In genomic region chr9:111798786-111799185, GRCh38 we compare ENCODE assay signal across 1 cellular context.
TF ChIP-seq lines count a peak whose summit lies in the region.

No MANE protein-coding gene starts in this region.

TF ChIP-seq in IMR-90, 13 proteins besides CTCF, POLR2A, EP300 and RAD21:
- TF ChIP-seq, protein P1, sequence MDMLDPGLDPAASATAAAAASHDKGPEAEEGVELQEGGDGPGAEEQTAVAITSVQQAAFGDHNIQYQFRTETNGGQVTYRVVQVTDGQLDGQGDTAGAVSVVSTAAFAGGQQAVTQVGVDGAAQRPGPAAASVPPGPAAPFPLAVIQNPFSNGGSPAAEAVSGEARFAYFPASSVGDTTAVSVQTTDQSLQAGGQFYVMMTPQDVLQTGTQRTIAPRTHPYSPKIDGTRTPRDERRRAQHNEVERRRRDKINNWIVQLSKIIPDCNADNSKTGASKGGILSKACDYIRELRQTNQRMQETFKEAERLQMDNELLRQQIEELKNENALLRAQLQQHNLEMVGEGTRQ (IDR thresholded peaks at IDR 0.05; ENCODE audit: low read depth, low read length): no peak
- TF ChIP-seq CEBPB (IDR thresholded peaks at IDR 0.05; ENCODE audit: low read depth, low read length): peak; percentile 22; the same call in 1 of the 2 replicates
- no peak for TF ChIP-seq NFE2L2 (IDR thresholded peaks at IDR 0.05; ENCODE audit: low read depth, low read length)
- TF ChIP-seq MAFK (IDR thresholded peaks at IDR 0.05; ENCODE audit: low read depth, low read length): no peak
- TF ChIP-seq RFX5 (IDR thresholded peaks at IDR 0.05; ENCODE audit: low read depth, low read length): no peak
